ENCODE assay signal across 14 cellular contexts in the genomic region with DNA sequence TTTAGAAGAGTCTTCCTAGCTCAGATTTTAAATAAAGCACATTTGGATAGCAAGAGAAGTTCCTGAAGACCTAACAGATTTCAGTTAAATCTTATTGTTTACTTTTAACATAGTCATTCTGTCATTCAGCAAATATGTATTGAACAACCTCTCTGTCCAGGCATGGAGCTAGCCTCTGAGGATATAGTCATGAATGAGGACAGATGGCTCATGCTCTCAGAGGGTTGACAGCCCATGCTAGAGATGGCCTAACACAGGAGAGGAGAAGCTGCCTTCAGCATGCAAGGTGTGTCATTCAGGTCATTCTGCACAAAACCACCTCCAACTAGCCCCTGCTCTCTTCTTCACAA. TPM values are rescaled to one million over a fixed set of nuclear protein-coding genes. Genes with fewer than 3 reads are reported as not detected.
DNase-seq lines count a peak whose midpoint lies in the region; ATAC-seq and TF ChIP-seq lines count a peak whose summit lies in the region.
"Had no signal": no experiment of that assay in that cellular context is flagged by ENCODE, and none has a peak within 500 bp of the region (broad histone marks: within the 10 kb centered on the region; RNA-seq: fewer than 3 reads in every experiment).

No MANE protein-coding gene starts in this region.

- no peak for TF ChIP-seq CTCF in AG10803 (conservative IDR thresholded peaks at IDR 0.05; ENCODE audit: low read length)
- no peak for TF ChIP-seq CTCF in fibroblast of mammary gland (conservative IDR thresholded peaks at IDR 0.05; ENCODE audit: control insufficient read depth, insufficient read depth, low read depth, low read length)
- no peak for TF ChIP-seq CTCF in gastroesophageal sphincter (IDR thresholded peaks at IDR 0.05)
- no peak for TF ChIP-seq CTCF in CD4-positive, alpha-beta T cell (IDR thresholded peaks at IDR 0.05)

- POLR2A ChIA-PET in CD4-positive, alpha-beta T cell (lab: Charles Lee): no interaction called here

- H3K9me3 ChIP-seq in gastroesophageal sphincter: no peaks in the 10 kb centered on the region
- H3K9me3 ChIP-seq in CD4-positive, alpha-beta T cell (ENCODE audit: control insufficient read depth, low read length): no peaks in the 10 kb centered on the region
- H3K9me3 ChIP-seq: pancreas had no signal

- CTCF ChIA-PET in CD4-positive, alpha-beta T cell (lab: Charles Lee): no interaction called here

- intact Hi-C loops in CD4-positive, alpha-beta T cell (cut with DNase I, micrococcal nuclease): no loop called here

- peak; percentile 86 for DNase-seq in AG10803 (ENCODE audit: low read depth)
- DNase-seq in HT1080 (ENCODE audit: low read depth): peak; percentile 58
- DNase-seq in RPMI7951 (ENCODE audit: low read depth): peak; percentile 70
- DNase-seq in fibroblast of mammary gland (ENCODE audit: low read depth): peak; percentile 86
- DNase-seq in CD4-positive, alpha-beta T cell: no peak
- no peak for DNase-seq in CD1c-positive myeloid dendritic cell (ENCODE audit: extremely low spot score)
- DNase-seq: activated CD4-positive, alpha-beta memory T cell treated with anti-CD3 and anti-CD28 coated beads, Interleukin-2, amount 10 ng/mL, durations not matched to agents 7 days and 5 days; dorsolateral prefrontal cortex; hippocampal formation; pancreas; T-helper 17 cell had no signal

- H3K9me3 Mint-ChIP-seq in CD4-positive, alpha-beta T cell: no peaks in the 10 kb centered on the region
- H3K9me3 Mint-ChIP-seq: activated CD4-positive, alpha-beta memory T cell treated with anti-CD3 and anti-CD28 coated beads, Interleukin-2, amount 10 ng/mL, durations not matched to agents 7 days and 5 days had no signal

- H3K27ac ChIP-seq in gastroesophageal sphincter: no peak overlapping the region
- H3K27ac ChIP-seq in CD4-positive, alpha-beta T cell (ENCODE audit: low read depth, low read length): no peak overlapping the region
- H3K27ac ChIP-seq: dorsolateral prefrontal cortex, pancreas had no signal

- H3K36me3 Mint-ChIP-seq in CD4-positive, alpha-beta T cell (ENCODE audit: low read depth): no peaks in the 10 kb centered on the region
- H3K36me3 Mint-ChIP-seq: activated naive CD8-positive, alpha-beta T cell had no signal

- no peak overlapping the region for H3K27ac Mint-ChIP-seq in CD4-positive, alpha-beta T cell
- H3K27ac Mint-ChIP-seq: activated CD4-positive, alpha-beta memory T cell treated with anti-CD3 and anti-CD28 coated beads, Interleukin-2, amount 10 ng/mL, durations not matched to agents 7 days and 5 days; activated naive CD8-positive, alpha-beta T cell; T-helper 17 cell had no signal

- no peak overlapping the region for H3K4me3 ChIP-seq in AG10803 (ENCODE audit: low read length)
- no peak overlapping the region for H3K4me3 ChIP-seq in fibroblast of mammary gland (ENCODE audit: control insufficient read depth, low read depth, low read length)
- no peak overlapping the region for H3K4me3 ChIP-seq in gastroesophageal sphincter
- H3K4me3 ChIP-seq: dorsolateral prefrontal cortex, pancreas had no signal

- H3K36me3 ChIP-seq in gastroesophageal sphincter: no peaks in the 10 kb centered on the region
- H3K36me3 ChIP-seq: pancreas had no signal

- no peak for ATAC-seq in gastroesophageal sphincter
- ATAC-seq in HG03571 (IDR thresholded peaks at IDR 0.05; ENCODE audit: unreplicated experiment): no peak
- ATAC-seq in CD4-positive, alpha-beta T cell (ENCODE audit: poor library complexity): no peak
- ATAC-seq: pancreas, T-helper 17 cell had no signal

- no peak overlapping the region for H3K4me3 Mint-ChIP-seq in CD4-positive, alpha-beta T cell
- H3K4me3 Mint-ChIP-seq: activated CD4-positive, alpha-beta memory T cell treated with anti-CD3 and anti-CD28 coated beads, Interleukin-2, amount 10 ng/mL, durations not matched to agents 7 days and 5 days; activated naive CD8-positive, alpha-beta T cell; T-helper 17 cell had no signal

- no peak for TF ChIP-seq POLR2A in gastroesophageal sphincter (IDR thresholded peaks at IDR 0.05)

- peaks cover 5% of the 10 kb centered on the region for H3K4me1 Mint-ChIP-seq in CD4-positive, alpha-beta T cell (ENCODE audit: low read depth)
- H3K4me1 Mint-ChIP-seq: activated CD4-positive, alpha-beta memory T cell treated with anti-CD3 and anti-CD28 coated beads, Interleukin-2, amount 10 ng/mL, durations not matched to agents 7 days and 5 days had no signal

- H3K27me3 Mint-ChIP-seq in CD4-positive, alpha-beta T cell: peaks cover 74% of the 10 kb centered on the region

- H3K27me3 ChIP-seq in gastroesophageal sphincter: peaks cover 22% of the 10 kb centered on the region
- H3K27me3 ChIP-seq in CD4-positive, alpha-beta T cell (ENCODE audit: control insufficient read depth, insufficient read depth, low read length): peaks cover 22% of the 10 kb centered on the region

- H3K4me1 ChIP-seq in gastroesophageal sphincter: peaks cover 0 to 4% (median 0%) of the 10 kb centered on the region in 3 donors
- H3K4me1 ChIP-seq: pancreas had no signal

- no peak for TF ChIP-seq EP300 in gastroesophageal sphincter (IDR thresholded peaks at IDR 0.05)

RNA-seq across cellular contexts. Expression of gene CCBE1, which starts 6.2 kb away (rescaled TPM):
- 22.0 and 31.1 TPM in 2 replicates for total RNA-seq in HT1080 (2014; rRNA removed; shearing (Covaris generic))
- polyA plus RNA-seq in HT1080 (2015; cell fraction: cytosol; rRNA removed): 29.4 and 31.8 TPM in 2 replicates
- polyA plus RNA-seq in HT1080 (2015; cell fraction: nucleus; rRNA removed): 45.6 and 47.9 TPM in 2 replicates
- 9.0 and 9.9 TPM in 2 replicates for total RNA-seq in RPMI7951 (2014; rRNA removed; shearing (Covaris generic))
- 1 to 10 TPM; 2.2 to 7.7 (median 4.1) TPM for total RNA-seq in gastroesophageal sphincter
- not detected for total RNA-seq in CD4-positive, alpha-beta T cell
- total RNA-seq: activated CD4-positive, alpha-beta memory T cell treated with anti-CD3 and anti-CD28 coated beads, Interleukin-2, amount 10 ng/mL, durations not matched to agents 7 days and 5 days; T-helper 17 cell had no signal

Comparison
In these comparisons a context has a peak if more than half of its experiments do, and no peak if none do; other contexts are left out.
1. DNase-seq: peak in AG10803 (single experiment), HT1080 (single experiment), RPMI7951 (single experiment) and fibroblast of mammary gland (single experiment); none in CD4-positive, alpha-beta T cell (0 of 10) and CD1c-positive myeloid dendritic cell (single experiment).